In the genomic region with DNA sequence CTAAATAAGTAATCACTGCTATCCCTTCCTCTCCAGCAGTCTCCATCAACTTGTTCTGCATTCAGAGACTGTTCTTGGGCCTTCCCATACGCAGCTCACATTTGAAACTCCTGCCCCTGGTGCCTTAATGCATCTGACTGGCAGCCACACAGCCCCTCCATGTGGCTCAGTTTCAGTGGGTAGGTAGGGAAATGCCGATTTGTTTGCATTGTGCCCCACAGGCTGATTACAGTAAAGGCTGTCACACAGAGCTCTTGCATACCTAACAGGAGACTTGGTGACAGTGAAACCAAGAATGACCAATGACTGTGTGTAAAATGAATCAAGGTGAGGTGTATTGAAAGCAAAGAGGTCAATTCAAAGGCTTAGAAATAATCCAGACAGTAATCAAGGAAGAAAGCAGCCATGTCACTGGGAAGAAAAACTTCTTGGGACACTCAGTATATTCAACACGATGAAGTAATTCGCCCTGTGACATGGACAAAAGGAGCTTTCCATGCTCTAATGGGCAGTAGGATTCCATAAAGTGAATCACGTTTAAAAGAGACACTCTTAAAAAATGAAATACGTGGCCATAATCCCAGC, we compare ENCODE assay signal across 24 cellular contexts. TPM values are rescaled to one million over a fixed set of nuclear protein-coding genes. Genes with fewer than 3 reads are reported as not detected.
DNase-seq lines count a peak whose midpoint lies in the region; ATAC-seq and TF ChIP-seq lines count a peak whose summit lies in the region.
"Had no signal": no experiment of that assay in that cellular context is flagged by ENCODE, and none has a peak within 500 bp of the region (broad histone marks: within the 10 kb centered on the region; RNA-seq: fewer than 3 reads in every experiment).

No MANE protein-coding gene starts in this region.

- no peaks in the 10 kb centered on the region for H3K9me2 ChIP-seq in MM.1S (replicated peaks; ENCODE audit: insufficient read depth, low read length)
- H3K9me2 ChIP-seq: SK-N-SH had no signal

- ATAC-seq in GM19463 (IDR thresholded peaks at IDR 0.05; ENCODE audit: unreplicated experiment) (peak; percentile 87), GM21390 (IDR thresholded peaks at IDR 0.05; ENCODE audit: unreplicated experiment) (no peak)
- ATAC-seq: left cardiac atrium; naive thymus-derived CD4-positive, alpha-beta T cell; sciatic nerve had no signal

- TF ChIP-seq CTCF in GM06990 (IDR thresholded peaks at IDR 0.05; ENCODE audit: insufficient read depth, low read length, poor library complexity, severe bottlenecking) (no peak), MM.1S (IDR thresholded peaks at IDR 0.05; ENCODE audit: low read length) (no peak)

- no peaks in the 10 kb centered on the region for H3K79me2 ChIP-seq in MM.1S (ENCODE audit: low read length)

- H3K36me3 ChIP-seq in GM06990 (ENCODE audit: control insufficient read depth, insufficient read depth, low read length) (no peaks in the 10 kb centered on the region), MM.1S (replicated peaks; ENCODE audit: insufficient read depth, low read length) (no peaks in the 10 kb centered on the region)
- H3K36me3 ChIP-seq: ovary had no signal

- 0 out of 2 replicates have a peak, but pooled peaks cover 6% of the 10 kb centered on the region for H3F3A ChIP-seq in MM.1S (ENCODE audit: insufficient read depth, low read length)

- H3K27me3 ChIP-seq in GM06990 (replicated peaks; ENCODE audit: control insufficient read depth, insufficient read depth, low read length) = no peaks in the 10 kb centered on the region; the same call in 1 of the 2 replicates
- H3K27me3 ChIP-seq in MM.1S (replicated peaks; ENCODE audit: insufficient read depth, low read length) = no peaks in the 10 kb centered on the region
- H3K27me3 ChIP-seq: ovary had no signal

- H3K27ac ChIP-seq in MM.1S (ENCODE audit: low read length) = no peak overlapping the region
- H3K27ac ChIP-seq: C4-2B, ovary had no signal

- peaks cover 6% of the 10 kb centered on the region; the same call in 1 of the 2 replicates for H3K4me1 ChIP-seq in MM.1S (ENCODE audit: low read length)

- no peaks in the 10 kb centered on the region for H3K9me3 ChIP-seq in MM.1S (replicated peaks; ENCODE audit: insufficient read depth, low read length)
- H3K9me3 ChIP-seq: ovary, SK-N-SH had no signal

- H4K20me1 ChIP-seq in MM.1S (ENCODE audit: insufficient read depth, low read length) = no peaks in the 10 kb centered on the region

- 0 out of 2 replicates have a peak overlapping the region, but pooled peaks have one; percentile 34 for H2AFZ ChIP-seq in MM.1S (ENCODE audit: low read length)

- peak; percentile 8 for DNase-seq in GM06990 (ENCODE audit: extremely low read depth, insufficient read length)
- peak; percentile 77 for DNase-seq in MM.1S
- DNase-seq in kidney glomerular epithelial cell (lab: John Stamatoyannopoulos, UW) = peak; percentile 13
- DNase-seq in NCI-H2227 (lab: John Stamatoyannopoulos, UW; ENCODE audit: unreplicated experiment) = no peak
- DNase-seq in dermis blood vessel endothelial cell = no peak
- DNase-seq in stimulated activated CD4-positive, alpha-beta T cell treated with anti-CD3 and anti-CD28 coated beads, Interleukin-1b, Interleukin-23, amount 100 ng/mL, for 48 hours = no peak
- DNase-seq: ACHN; activated CD4-positive, CD25-positive, alpha-beta regulatory T cell; activated T-cell treated with anti-CD3 and anti-CD28 coated beads, Interleukin-2, amount 50 U/mL, for 48 hours; DMS 273 treated with DMSO at 0.1 percent for 48 hours; effector memory CD4-positive, alpha-beta T cell; HFFc6; KG1; left cardiac atrium; naive thymus-derived CD4-positive, alpha-beta T cell; NCI-H2029; ovary; RPMI8226; SK-N-SH; stimulated activated CD4-positive, alpha-beta T cell treated with anti-CD3 and anti-CD28 coated beads, Interleukin-15, amount 100 ng/mL, for 24 hours had no signal

- no peak overlapping the region for H3K9ac ChIP-seq in MM.1S (ENCODE audit: low read length)
- H3K9ac ChIP-seq: SK-N-SH had no signal

- H3K4me3 ChIP-seq in GM06990 (replicated peaks; ENCODE audit: low read depth, low read length) (no peak overlapping the region), MM.1S (ENCODE audit: low read length) (no peak overlapping the region)
- H3K4me3 ChIP-seq: ovary had no signal

- H3K4me2 ChIP-seq in MM.1S (ENCODE audit: low read depth, low read length) = peak overlapping the region; percentile 9
- H3K4me2 ChIP-seq: SK-N-SH had no signal

RNA-seq across cellular contexts. Expression of gene B3GALNT2, which starts 12.7 kb away (rescaled TPM):
- 53.3 and 57.9 TPM in 2 replicates for total RNA-seq in dermis blood vessel endothelial cell

Comparison
In these comparisons a context has a peak if more than half of its experiments do, and no peak if none do; other contexts are left out.
1. DNase-seq: peak in GM06990 (single experiment), MM.1S (single experiment) and kidney glomerular epithelial cell (single experiment); none in NCI-H2227 (single experiment), dermis blood vessel endothelial cell (single experiment) and stimulated activated CD4-positive, alpha-beta T cell treated with anti-CD3 and anti-CD28 coated beads, Interleukin-1b, Interleukin-23, amount 100 ng/mL, for 48 hours (single experiment).